ENCODE assay signal across 8 cellular contexts in the genomic region with DNA sequence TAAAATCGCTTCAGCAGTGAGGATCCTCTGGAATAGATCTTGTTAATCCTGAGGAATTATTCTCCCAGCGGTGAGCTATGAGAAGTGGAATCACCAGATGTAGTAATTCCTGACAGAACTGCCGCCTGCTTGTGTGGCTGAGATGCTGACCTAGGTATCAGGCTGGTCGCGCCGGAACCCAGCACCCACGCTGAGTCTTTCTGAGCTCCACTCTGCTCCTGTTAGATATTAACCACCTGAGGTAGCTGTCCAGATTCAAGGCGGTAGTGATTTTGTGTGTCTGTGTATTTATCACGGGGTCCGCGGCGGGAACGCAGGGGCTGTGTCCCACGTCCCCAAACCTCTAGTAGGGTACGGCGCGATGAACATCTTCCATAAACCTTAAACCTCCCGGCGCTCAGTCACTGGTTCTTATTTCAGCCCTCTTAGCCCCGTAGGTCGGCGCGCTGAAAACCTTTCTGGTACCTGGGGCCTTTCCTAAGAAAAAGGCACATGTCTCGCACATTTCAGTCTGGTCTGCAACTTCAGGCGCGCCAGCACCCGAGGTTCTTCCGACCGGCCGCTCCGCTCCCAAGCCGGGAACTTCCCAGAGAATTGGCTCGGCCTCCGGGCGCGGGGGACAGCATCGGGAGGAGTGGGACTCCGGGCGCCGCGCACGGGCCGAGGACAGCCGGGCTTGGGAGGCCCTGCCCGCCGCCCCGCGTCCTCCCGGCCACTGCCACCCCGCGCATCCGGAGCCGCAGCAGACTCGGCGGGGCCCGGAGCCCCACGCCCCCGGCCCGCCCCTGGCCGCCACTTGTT. TPM values are rescaled to one million over a fixed set of nuclear protein-coding genes. Genes with fewer than 3 reads are reported as not detected.
DNase-seq lines count a peak whose midpoint lies in the region; ATAC-seq and TF ChIP-seq lines count a peak whose summit lies in the region.

No MANE protein-coding gene starts in this region.

- intact Hi-C loops in IMR-90 (cut with micrococcal nuclease): loop anchor here (1.0 kb wide), 1 partner anchor 145 kb away; no protein-coding TSS in a partner anchor

- H2BK120ac ChIP-seq in IMR-90 (ENCODE audit: low read depth, low read length): no peak overlapping the region

- peaks cover 13% of the 10 kb centered on the region for H3K79me2 ChIP-seq in osteoblast (ENCODE audit: insufficient read depth, low read length)

- no peak overlapping the region for H4K5ac ChIP-seq in IMR-90 (ENCODE audit: low read depth, low read length)

- TF ChIP-seq POLR2A in IMR-90 (IDR thresholded peaks at IDR 0.05; ENCODE audit: low read depth, low read length): no peak

- TF ChIP-seq RAD21 in IMR-90 (IDR thresholded peaks at IDR 0.05; ENCODE audit: low read length): no peak

- H2AK5ac ChIP-seq in IMR-90 (ENCODE audit: low read depth, low read length): no peak overlapping the region

- H3K56ac ChIP-seq in IMR-90 (ENCODE audit: extremely low read depth, insufficient read depth, low read length): no peak overlapping the region

- H2AK9ac ChIP-seq in IMR-90 (replicated peaks; ENCODE audit: low read depth, low read length, poor library complexity): peak overlapping the region; percentile 77

- H3K4me3 Mint-ChIP-seq in activated CD4-positive, alpha-beta T cell treated with anti-CD3 and anti-CD28 coated beads, Interleukin-2, amount 10 ng/mL, durations not matched to agents 7 days and 5 days: peak overlapping the region; percentile 84

- CTCF ChIA-PET in IMR-90 (lab: Yijun Ruan, JAX): no interaction called here
- CTCF ChIA-PET in activated CD4-positive, alpha-beta T cell treated with anti-CD3 and anti-CD28 coated beads, Interleukin-2, amount 10 ng/mL, durations not matched to agents 7 days and 5 days (lab: Charles Lee): interaction anchor here (0.6 to 3.6 kb wide), 9 partner anchors 10 to 86 kb away, joined by 3 to 22 read pairs (median 6); partner anchors contain the start of gene ANKRD39

- H3K9ac ChIP-seq in IMR-90 (ENCODE audit: low read depth, low read length): peak overlapping the region; percentile 57

- H4K20me1 ChIP-seq in IMR-90 (ENCODE audit: insufficient read depth, low read length) (peaks cover 32% of the 10 kb centered on the region), osteoblast (ENCODE audit: insufficient read depth, low read length) (peaks cover 29% of the 10 kb centered on the region)

- H2BK20ac ChIP-seq in IMR-90 (ENCODE audit: low read depth, low read length): no peak overlapping the region

- H3K9me3 Mint-ChIP-seq in activated CD4-positive, alpha-beta T cell treated with anti-CD3 and anti-CD28 coated beads, Interleukin-2, amount 10 ng/mL, durations not matched to agents 7 days and 5 days: no peaks in the 10 kb centered on the region

- 0% methylated on average over 28 of the region's 60 CpGs; no CpG with 5 or more reads in 1 of the 2 experiments for WGBS in IMR-90 (ENCODE audit: extremely low coverage in 2 of 2, insufficient read length in 1 of 2), 2 experiments

- H4K91ac ChIP-seq in IMR-90 (ENCODE audit: insufficient read depth, low read depth, low read length): no peak overlapping the region

- peak overlapping the region; percentile 93 for H3K4me2 ChIP-seq in IMR-90 (ENCODE audit: low read depth, low read length)
- H3K4me2 ChIP-seq in osteoblast (ENCODE audit: insufficient read depth, low read length): peak overlapping the region; percentile 99

- H3K36me3 ChIP-seq in IMR-90 (ENCODE audit: control insufficient read depth, insufficient read depth, low read length) (peaks cover 3% of the 10 kb centered on the region; the same call in 1 of the 2 replicates), osteoblast (ENCODE audit: insufficient read depth, low read length) (no peaks in the 10 kb centered on the region)

- ATAC-seq in GM18909 (IDR thresholded peaks at IDR 0.05; ENCODE audit: poor library complexity, unreplicated experiment): peak; percentile 11
- no peak; the same call in 1 of the 2 replicates for ATAC-seq in IMR-90 (ENCODE audit: low read depth)
- ATAC-seq in HG02571 (IDR thresholded peaks at IDR 0.05; ENCODE audit: unreplicated experiment): no peak

- H3K4me1 Mint-ChIP-seq in activated CD4-positive, alpha-beta T cell treated with anti-CD3 and anti-CD28 coated beads, Interleukin-2, amount 10 ng/mL, durations not matched to agents 7 days and 5 days: peaks cover 42% of the 10 kb centered on the region

- H2BK15ac ChIP-seq in IMR-90 (ENCODE audit: low read depth, low read length): no peak overlapping the region

- 0 out of 4 replicates have a peak overlapping the region, but pooled peaks of 1 of the 2 experiments have one; percentile 1 for H4K8ac ChIP-seq in IMR-90 (ENCODE audit: low read depth in 2 of 2, low read length in 2 of 2)

- BruUV-seq in IMR-90 (replicated peaks; lab: Mats Ljungman, UMichigan): no TSS peak

- dilution Hi-C loops in IMR-90 (cut with HindIII; ENCODE audit: low sequenced_read_pairs, unreplicated experiment): no loop called here

- no peak overlapping the region for H3K18ac ChIP-seq in IMR-90 (ENCODE audit: low read depth, low read length)

- H3K4me1 ChIP-seq in IMR-90 (ENCODE audit: control insufficient read depth, insufficient read depth, low read length) (peaks cover 12% of the 10 kb centered on the region), osteoblast (ENCODE audit: insufficient read depth, low read length) (peaks cover 24% of the 10 kb centered on the region)

- no peaks in the 10 kb centered on the region for H3K27me3 Mint-ChIP-seq in activated CD4-positive, alpha-beta T cell treated with anti-CD3 and anti-CD28 coated beads, Interleukin-2, amount 10 ng/mL, durations not matched to agents 7 days and 5 days

- H3K4me3 ChIP-seq in IMR-90 (ENCODE audit: insufficient read depth, low read depth, low read length): peak overlapping the region; percentile 57
- peak overlapping the region; percentile 65 for H3K4me3 ChIP-seq in fibroblast of mammary gland (ENCODE audit: control insufficient read depth, low read depth, low read length)
- peak overlapping the region; percentile 82 for H3K4me3 ChIP-seq in osteoblast (ENCODE audit: insufficient read depth, low read length)

- peak; percentile 30 for DNase-seq in COLO829 (ENCODE audit: low spot score)
- DNase-seq in IMR-90: peak; percentile 63
- DNase-seq in activated CD4-positive, alpha-beta T cell treated with anti-CD3 and anti-CD28 coated beads, Interleukin-2, amount 10 ng/mL, durations not matched to agents 7 days and 5 days: peak; percentile 32
- peak; percentile 44 for DNase-seq in fibroblast of mammary gland (ENCODE audit: low read depth)
- peak; percentile 95 for DNase-seq in osteoblast (ENCODE audit: insufficient read length, low spot score, missing footprints)
- DNase-seq in activated gamma-delta T cell treated with Interleukin-2 at 50 U/mL for 16 hours: no peak

- peak overlapping the region; percentile 52 for H3K27ac Mint-ChIP-seq in activated CD4-positive, alpha-beta T cell treated with anti-CD3 and anti-CD28 coated beads, Interleukin-2, amount 10 ng/mL, durations not matched to agents 7 days and 5 days

- no peaks in the 10 kb centered on the region for H3K27me3 ChIP-seq in IMR-90 (ENCODE audit: control insufficient read depth, insufficient read depth, low read length)
- H3K27me3 ChIP-seq in osteoblast (ENCODE audit: insufficient read depth, low read length): no peaks in the 10 kb centered on the region

- TF ChIP-seq CTCF in IMR-90 (conservative IDR thresholded peaks at IDR 0.05; ENCODE audit: low read depth, low read length): no peak
- TF ChIP-seq CTCF in fibroblast of mammary gland (conservative IDR thresholded peaks at IDR 0.05; ENCODE audit: control insufficient read depth, insufficient read depth, low read depth, low read length): no peak
- no peak for TF ChIP-seq CTCF in osteoblast (IDR thresholded peaks at IDR 0.05; ENCODE audit: extremely low read depth, low read depth, low read length)

- H2BK5ac ChIP-seq in IMR-90 (ENCODE audit: low read depth, low read length, poor library complexity, severe bottlenecking): no peak overlapping the region

- peaks cover 25% of the 10 kb centered on the region for H3K36me3 Mint-ChIP-seq in activated CD4-positive, alpha-beta T cell treated with anti-CD3 and anti-CD28 coated beads, Interleukin-2, amount 10 ng/mL, durations not matched to agents 7 days and 5 days (ENCODE audit: low read depth)

- H3K27ac ChIP-seq in IMR-90 (ENCODE audit: insufficient read depth, low read length) (peak overlapping the region; percentile 29; the same call in 1 of the 2 replicates), osteoblast (ENCODE audit: low read depth, low read length) (peak overlapping the region; percentile 19)

- no peak overlapping the region for H3K4ac ChIP-seq in IMR-90 (ENCODE audit: low read depth, low read length)

- peak overlapping the region; percentile 71 for H3K23ac ChIP-seq in IMR-90 (ENCODE audit: low read depth, low read length)

- in situ Hi-C loops in IMR-90 (cut with MboI; ENCODE audit: low sequenced_read_pairs): no loop called here

- POLR2A ChIA-PET in IMR-90 (lab: Charles Lee; ENCODE audit: unreplicated experiment): no interaction called here
- POLR2A ChIA-PET in activated CD4-positive, alpha-beta T cell treated with anti-CD3 and anti-CD28 coated beads, Interleukin-2, amount 10 ng/mL, durations not matched to agents 7 days and 5 days (lab: Charles Lee): interaction anchor here (1.0 kb wide), 1 partner anchor 148 kb away, joined by 3 read pairs; no protein-coding TSS in a partner anchor

- H3K9me3 ChIP-seq in IMR-90 (ENCODE audit: control insufficient read depth, insufficient read depth, low read length) (no peaks in the 10 kb centered on the region), osteoblast (ENCODE audit: low read depth, low read length) (no peaks in the 10 kb centered on the region)

- peaks cover 12 to 32% of the 10 kb centered on the region in 2 experiments for H3K79me1 ChIP-seq in IMR-90 (ENCODE audit: low read depth in 1 of 2, low read length in 2 of 2)

- H2AFZ ChIP-seq in IMR-90 (replicated peaks; ENCODE audit: low read length, poor library complexity): peak overlapping the region; percentile 88
- H2AFZ ChIP-seq in osteoblast (ENCODE audit: low read length): peak overlapping the region; percentile 93

- H3K14ac ChIP-seq in IMR-90 (replicated peaks; ENCODE audit: low read depth, low read length): peak overlapping the region; percentile 1; the same call in 1 of the 2 replicates

- peaks cover 9% of the 10 kb centered on the region for H3K9me1 ChIP-seq in IMR-90 (ENCODE audit: insufficient read depth, low read length)

RNA-seq across cellular contexts. Expression of gene CNNM3, which starts 0.5 kb away (rescaled TPM):
- total RNA-seq in IMR-90 (2012; rRNA removed) (2.2 and 2.3 TPM in 2 replicates), osteoblast (8.7 and 8.8 TPM in 2 replicates)
- 6.1 and 6.3 TPM in 2 replicates for polyA plus RNA-seq in IMR-90 (2012; rRNA removed)
- polyA plus RNA-seq in IMR-90 (2012; cell fraction: cytosol; rRNA removed): 4.7 and 6.3 TPM in 2 replicates
- polyA plus RNA-seq in IMR-90 (2012; cell fraction: nucleus; rRNA removed; ENCODE audit: low replicate concordance): 7.9 and 10.3 TPM in 2 replicates
- 10 to 100 TPM; 31.4 to 41.5 TPM for total RNA-seq in activated CD4-positive, alpha-beta T cell treated with anti-CD3 and anti-CD28 coated beads, Interleukin-2, amount 10 ng/mL, durations not matched to agents 7 days and 5 days

RNA-seq across cellular contexts. Expression of gene ANKRD23, which starts 28.3 kb away (rescaled TPM):
- total RNA-seq in IMR-90 (2012; rRNA removed) (0.54 and 0.83 TPM in 2 replicates), osteoblast (1.8 and 2.1 TPM in 2 replicates)
- polyA plus RNA-seq in IMR-90 (2012; rRNA removed): 1.5 and 1.6 TPM in 2 replicates
- polyA plus RNA-seq in IMR-90 (2012; cell fraction: cytosol; rRNA removed): 0.19 and 0.77 TPM in 2 replicates
- 9.2 and 17.0 TPM in 2 replicates for polyA plus RNA-seq in IMR-90 (2012; cell fraction: nucleus; rRNA removed; ENCODE audit: low replicate concordance)
- 10 to 100 TPM; 17.0 to 17.3 TPM for total RNA-seq in activated CD4-positive, alpha-beta T cell treated with anti-CD3 and anti-CD28 coated beads, Interleukin-2, amount 10 ng/mL, durations not matched to agents 7 days and 5 days

RNA-seq across cellular contexts. Expression of gene ANKRD39, which starts 42.3 kb away (rescaled TPM):
- total RNA-seq in IMR-90 (2012; rRNA removed) (12.5 and 13.6 TPM in 2 replicates), osteoblast (5.1 and 5.9 TPM in 2 replicates)
- 15.9 and 17.0 TPM in 2 replicates for polyA plus RNA-seq in IMR-90 (2012; rRNA removed)
- 13.1 and 24.9 TPM in 2 replicates for polyA plus RNA-seq in IMR-90 (2012; cell fraction: cytosol; rRNA removed)
- 13.0 and 25.7 TPM in 2 replicates for polyA plus RNA-seq in IMR-90 (2012; cell fraction: nucleus; rRNA removed; ENCODE audit: low replicate concordance)
- 10 to 100 TPM; 32.8 to 35.8 TPM for total RNA-seq in activated CD4-positive, alpha-beta T cell treated with anti-CD3 and anti-CD28 coated beads, Interleukin-2, amount 10 ng/mL, durations not matched to agents 7 days and 5 days

RNA-seq across cellular contexts. Expression of gene SEMA4C, which starts 54.4 kb away (rescaled TPM):
- total RNA-seq in IMR-90 (2012; rRNA removed) (13.3 and 15.8 TPM in 2 replicates), osteoblast (28.0 and 29.7 TPM in 2 replicates)
- 24.3 and 25.5 TPM in 2 replicates for polyA plus RNA-seq in IMR-90 (2012; rRNA removed)
- 15.1 and 22.2 TPM in 2 replicates for polyA plus RNA-seq in IMR-90 (2012; cell fraction: cytosol; rRNA removed)
- polyA plus RNA-seq in IMR-90 (2012; cell fraction: nucleus; rRNA removed; ENCODE audit: low replicate concordance): 38.1 and 86.4 TPM in 2 replicates
- total RNA-seq in activated CD4-positive, alpha-beta T cell treated with anti-CD3 and anti-CD28 coated beads, Interleukin-2, amount 10 ng/mL, durations not matched to agents 7 days and 5 days: 10 to 100 TPM; 25.5 to 35.4 TPM

RNA-seq across cellular contexts. Expression of gene CNNM4, which starts 54.8 kb away (rescaled TPM):
- total RNA-seq in IMR-90 (2012; rRNA removed) (1.4 and 2.0 TPM in 2 replicates), osteoblast (5.0 and 5.1 TPM in 2 replicates)
- 4.1 and 4.6 TPM in 2 replicates for polyA plus RNA-seq in IMR-90 (2012; rRNA removed)
- polyA plus RNA-seq in IMR-90 (2012; cell fraction: cytosol; rRNA removed): 2.7 and 3.6 TPM in 2 replicates
- 4.3 TPM in 2 replicates for polyA plus RNA-seq in IMR-90 (2012; cell fraction: nucleus; rRNA removed; ENCODE audit: low replicate concordance)
- total RNA-seq in activated CD4-positive, alpha-beta T cell treated with anti-CD3 and anti-CD28 coated beads, Interleukin-2, amount 10 ng/mL, durations not matched to agents 7 days and 5 days: 1 to 10 TPM; 8.2 to 8.3 TPM
